Comparison of ENCODE assay signal across 21 cellular contexts in genomic region chr4:6799091-6799490, GRCh38. TPM values are rescaled to one million over a fixed set of nuclear protein-coding genes. Genes with fewer than 3 reads are reported as not detected.
DNase-seq lines count a peak whose midpoint lies in the region; ATAC-seq and TF ChIP-seq lines count a peak whose summit lies in the region.
"Had no signal": no experiment of that assay in that cellular context is flagged by ENCODE, and none has a peak within 500 bp of the region (broad histone marks: within the 10 kb centered on the region; RNA-seq: fewer than 3 reads in every experiment).

No MANE protein-coding gene starts in this region.

- no peaks in the 10 kb centered on the region for H3K9me3 Mint-ChIP-seq in activated CD8-positive, alpha-beta memory T cell treated with anti-CD3 and anti-CD28 coated beads, Interleukin-2, amount 10 ng/mL, durations not matched to agents 7 days and 5 days (ENCODE audit: low read depth)
- no peaks in the 10 kb centered on the region for H3K9me3 Mint-ChIP-seq in WTC11
- no peaks in the 10 kb centered on the region for H3K9me3 Mint-ChIP-seq in activated naive CD4-positive, alpha-beta T cell treated with anti-CD3 and anti-CD28 coated beads for 36 hours
- H3K9me3 Mint-ChIP-seq: CD4-positive, CD25-positive, alpha-beta regulatory T cell had no signal

- H3K4me1 Mint-ChIP-seq in activated CD8-positive, alpha-beta memory T cell treated with anti-CD3 and anti-CD28 coated beads, Interleukin-2, amount 10 ng/mL, durations not matched to agents 7 days and 5 days, result peaks cover 28% of the 10 kb centered on the region
- peaks cover 3% of the 10 kb centered on the region; the same call in 1 of the 2 replicates for H3K4me1 Mint-ChIP-seq in WTC11
- H3K4me1 Mint-ChIP-seq in activated naive CD4-positive, alpha-beta T cell treated with anti-CD3 and anti-CD28 coated beads for 36 hours (ENCODE audit: low read depth), result peaks cover 41% of the 10 kb centered on the region

- H3K4me1 ChIP-seq in PC-3 (ENCODE audit: insufficient read depth, low read length) (peaks cover 31% of the 10 kb centered on the region), osteoblast (ENCODE audit: insufficient read depth, low read length) (peaks cover 6% of the 10 kb centered on the region)
- H3K4me1 ChIP-seq: SJSA1 had no signal

- no peak for DNase-seq in activated CD8-positive, alpha-beta memory T cell treated with anti-CD3 and anti-CD28 coated beads, Interleukin-2, amount 10 ng/mL, durations not matched to agents 7 days and 5 days
- no peak for DNase-seq in activated CD8-positive, alpha-beta memory T cell treated with anti-CD3 and anti-CD28 coated beads, Interleukin-2, amount 50 U/mL, for 48 hours
- DNase-seq in PC-3 (no peak), WTC11 (ENCODE audit: low spot score) (no peak), osteoblast (ENCODE audit: insufficient read length, low spot score, missing footprints) (peak; percentile 30)
- DNase-seq in activated naive CD4-positive, alpha-beta T cell treated with anti-CD3 and anti-CD28 coated beads for 36 hours, result no peak
- no peak for DNase-seq in stimulated activated CD4-positive, alpha-beta T cell treated with anti-CD3 and anti-CD28 coated beads, Interleukin-4, amount 100 ng/mL, for 4 hours
- DNase-seq: CD4-positive, CD25-positive, alpha-beta regulatory T cell; COR-L47; DMS79; GOT3; HCEC 1CT; KBM-7; MM.1S; NCI-H1048; NCI-H1417 treated with DMSO at 0.1 percent for 48 hours; NCI-H187; NCI-H69; Peyer's patch had no signal

- H2AFZ ChIP-seq in PC-3 (ENCODE audit: low read length) (no peak overlapping the region), osteoblast (ENCODE audit: low read length) (no peak overlapping the region)

- H3K9me2 ChIP-seq in PC-3 (replicated peaks; ENCODE audit: low read length), result no peaks in the 10 kb centered on the region

- H3K27me3 ChIP-seq in PC-3 (ENCODE audit: low read length) (no peaks in the 10 kb centered on the region), osteoblast (ENCODE audit: insufficient read depth, low read length) (no peaks in the 10 kb centered on the region)
- H3K27me3 ChIP-seq: Peyer's patch, SJSA1 had no signal

- POLR2A ChIA-PET in PC-3 (lab: Charles Lee; ENCODE audit: unreplicated experiment) (no interaction called here), WTC11 (lab: Charles Lee) (no interaction called here)

- no peak overlapping the region for H3K27ac ChIP-seq in PC-3 (ENCODE audit: low read length)
- H3K27ac ChIP-seq in osteoblast (ENCODE audit: low read depth, low read length), result no peak overlapping the region
- H3K27ac ChIP-seq: Peyer's patch, SJSA1 had no signal

- H3K79me2 ChIP-seq in PC-3 (ENCODE audit: low read length), result peaks cover 96% of the 10 kb centered on the region
- peaks cover 97% of the 10 kb centered on the region for H3K79me2 ChIP-seq in osteoblast (ENCODE audit: insufficient read depth, low read length)

- TF ChIP-seq CTCF in PC-3 (conservative IDR thresholded peaks at IDR 0.05; ENCODE audit: low read depth, low read length) (no peak), WTC11 (IDR thresholded peaks at IDR 0.05) (no peak), osteoblast (IDR thresholded peaks at IDR 0.05; ENCODE audit: extremely low read depth, low read depth, low read length) (no peak)

- H3K4me2 ChIP-seq in PC-3 (ENCODE audit: low read length) (no peak overlapping the region), osteoblast (ENCODE audit: insufficient read depth, low read length) (no peak overlapping the region)

- no peak overlapping the region for H3K4me3 Mint-ChIP-seq in activated CD8-positive, alpha-beta memory T cell treated with anti-CD3 and anti-CD28 coated beads, Interleukin-2, amount 10 ng/mL, durations not matched to agents 7 days and 5 days
- H3K4me3 Mint-ChIP-seq in WTC11, result no peak overlapping the region
- no peak overlapping the region for H3K4me3 Mint-ChIP-seq in activated naive CD4-positive, alpha-beta T cell treated with anti-CD3 and anti-CD28 coated beads for 36 hours
- H3K4me3 Mint-ChIP-seq: CD4-positive, CD25-positive, alpha-beta regulatory T cell had no signal

- H3F3A ChIP-seq in PC-3 (ENCODE audit: low read length, unreplicated experiment), result no peaks in the 10 kb centered on the region

- H3K36me3 Mint-ChIP-seq in activated CD8-positive, alpha-beta memory T cell treated with anti-CD3 and anti-CD28 coated beads, Interleukin-2, amount 10 ng/mL, durations not matched to agents 7 days and 5 days, result peaks cover 28% of the 10 kb centered on the region
- H3K36me3 Mint-ChIP-seq in WTC11, result peaks cover 4% of the 10 kb centered on the region
- peaks cover 15% of the 10 kb centered on the region for H3K36me3 Mint-ChIP-seq in activated naive CD4-positive, alpha-beta T cell treated with anti-CD3 and anti-CD28 coated beads for 36 hours (ENCODE audit: low read depth)

- peak overlapping the region; percentile 26 for H3K27ac Mint-ChIP-seq in activated CD8-positive, alpha-beta memory T cell treated with anti-CD3 and anti-CD28 coated beads, Interleukin-2, amount 10 ng/mL, durations not matched to agents 7 days and 5 days
- H3K27ac Mint-ChIP-seq in WTC11, result peak overlapping the region; percentile 8; the same call in 1 of the 2 replicates
- no peak overlapping the region for H3K27ac Mint-ChIP-seq in activated naive CD4-positive, alpha-beta T cell treated with anti-CD3 and anti-CD28 coated beads for 36 hours
- H3K27ac Mint-ChIP-seq: CD4-positive, CD25-positive, alpha-beta regulatory T cell had no signal

- intact Hi-C loops in PC-3 (cut with micrococcal nuclease), result no loop called here
- intact Hi-C loops in activated naive CD4-positive, alpha-beta T cell treated with anti-CD3 and anti-CD28 coated beads for 36 hours (cut with micrococcal nuclease), result no loop called here

- BruUV-seq in PC-3 (replicated peaks; lab: Mats Ljungman, UMichigan), result no TSS peak

- no peak overlapping the region for H3K9ac ChIP-seq in PC-3 (ENCODE audit: low read length)

- H3K36me3 ChIP-seq in PC-3 (ENCODE audit: low read depth, low read length) (peaks cover 4% of the 10 kb centered on the region), osteoblast (ENCODE audit: insufficient read depth, low read length) (no peaks in the 10 kb centered on the region)
- H3K36me3 ChIP-seq: Peyer's patch, SJSA1 had no signal

- no peak for ATAC-seq in activated CD8-positive, alpha-beta memory T cell treated with anti-CD3 and anti-CD28 coated beads, Interleukin-2, amount 10 ng/mL, durations not matched to agents 7 days and 5 days
- ATAC-seq in PC-3 (peak; percentile 22; the same call in 1 of the 2 replicates), WTC11 (no peak)
- ATAC-seq: HepG2 had no signal

- H3K9me3 ChIP-seq in PC-3 (ENCODE audit: low read length) (no peaks in the 10 kb centered on the region), osteoblast (ENCODE audit: low read depth, low read length) (no peaks in the 10 kb centered on the region)
- H3K9me3 ChIP-seq: Peyer's patch, SJSA1 had no signal

- H4K20me1 ChIP-seq in PC-3 (ENCODE audit: low read length), result peaks cover 19% of the 10 kb centered on the region; the same call in 1 of the 2 replicates
- peaks cover 49% of the 10 kb centered on the region for H4K20me1 ChIP-seq in osteoblast (ENCODE audit: insufficient read depth, low read length)

- no peaks in the 10 kb centered on the region for H3K27me3 Mint-ChIP-seq in activated CD8-positive, alpha-beta memory T cell treated with anti-CD3 and anti-CD28 coated beads, Interleukin-2, amount 10 ng/mL, durations not matched to agents 7 days and 5 days
- H3K27me3 Mint-ChIP-seq in WTC11 (ENCODE audit: low read depth), result no peaks in the 10 kb centered on the region
- no peaks in the 10 kb centered on the region for H3K27me3 Mint-ChIP-seq in activated naive CD4-positive, alpha-beta T cell treated with anti-CD3 and anti-CD28 coated beads for 36 hours (ENCODE audit: low read depth)
- H3K27me3 Mint-ChIP-seq: CD4-positive, CD25-positive, alpha-beta regulatory T cell had no signal

- no peak overlapping the region for H3K4me3 ChIP-seq in PC-3 (ENCODE audit: low read length)
- H3K4me3 ChIP-seq in osteoblast (ENCODE audit: insufficient read depth, low read length), result no peak overlapping the region
- H3K4me3 ChIP-seq: Peyer's patch, SJSA1 had no signal

- CTCF ChIA-PET in activated CD8-positive, alpha-beta memory T cell treated with anti-CD3 and anti-CD28 coated beads, Interleukin-2, amount 10 ng/mL, durations not matched to agents 7 days and 5 days (lab: Charles Lee), result interaction anchor here (2.5 kb wide), 1 partner anchor 75 kb away, joined by 7 read pairs; no protein-coding TSS in a partner anchor
- CTCF ChIA-PET in PC-3 (lab: Charles Lee) (no interaction called here), WTC11 (lab: Charles Lee) (no interaction called here)
- CTCF ChIA-PET in activated naive CD4-positive, alpha-beta T cell treated with anti-CD3 and anti-CD28 coated beads for 36 hours (lab: Charles Lee), result no interaction called here

TF ChIP-seq in WTC11, 78 proteins besides CTCF, POLR2A, EP300 and RAD21 (continues in another document):
- TF ChIP-seq ATF2 (CRISPR knock-in tag; IDR thresholded peaks at IDR 0.05; ENCODE audit: borderline replicate concordance, low read depth) (no peak), HMGA2 (CRISPR knock-in tag; IDR thresholded peaks at IDR 0.05) (no peak)

RNA-seq across cellular contexts. Expression of gene KIAA0232, which starts 16.6 kb away (rescaled TPM):
- total RNA-seq in activated CD8-positive, alpha-beta memory T cell treated with anti-CD3 and anti-CD28 coated beads, Interleukin-2, amount 10 ng/mL, durations not matched to agents 7 days and 5 days, result 10 to 100 TPM; 17.5 to 19.8 TPM
- total RNA-seq in PC-3 (2014; rRNA removed) (5.5 and 5.6 TPM in 2 replicates), WTC11 (2021) (18.5 to 23.2 TPM (median 21.0 TPM) in 3 replicates), osteoblast (23.9 and 25.0 TPM in 2 replicates)
- total RNA-seq in activated naive CD4-positive, alpha-beta T cell treated with anti-CD3 and anti-CD28 coated beads for 36 hours, result 10 to 100 TPM; 13.5 to 14.4 TPM
